ENCODE assay signal across 1 cellular context in the genomic region with DNA sequence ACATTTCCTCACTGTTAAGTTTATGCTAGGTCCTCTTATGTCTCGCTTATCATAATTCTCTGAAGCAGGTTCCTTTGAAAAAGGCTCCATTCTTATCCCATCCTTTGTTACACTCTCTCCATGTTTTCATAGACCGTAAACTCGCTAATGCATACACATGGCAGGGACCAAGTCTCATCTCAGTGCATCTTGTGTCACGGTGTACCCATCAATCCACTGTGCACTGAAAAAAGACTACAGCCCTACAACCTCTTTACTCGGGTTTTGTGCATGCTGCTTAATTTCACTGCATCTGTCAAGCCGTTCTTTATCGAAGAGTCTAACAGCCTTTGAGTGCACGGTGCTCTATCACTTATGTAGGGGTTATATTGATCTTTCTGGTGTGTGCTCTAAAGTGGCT.
TF ChIP-seq lines count a peak whose summit lies in the region.

No MANE protein-coding gene starts in this region.

TF ChIP-seq in IMR-90, 13 proteins besides CTCF, POLR2A, EP300 and RAD21:
- TF ChIP-seq, protein P1, sequence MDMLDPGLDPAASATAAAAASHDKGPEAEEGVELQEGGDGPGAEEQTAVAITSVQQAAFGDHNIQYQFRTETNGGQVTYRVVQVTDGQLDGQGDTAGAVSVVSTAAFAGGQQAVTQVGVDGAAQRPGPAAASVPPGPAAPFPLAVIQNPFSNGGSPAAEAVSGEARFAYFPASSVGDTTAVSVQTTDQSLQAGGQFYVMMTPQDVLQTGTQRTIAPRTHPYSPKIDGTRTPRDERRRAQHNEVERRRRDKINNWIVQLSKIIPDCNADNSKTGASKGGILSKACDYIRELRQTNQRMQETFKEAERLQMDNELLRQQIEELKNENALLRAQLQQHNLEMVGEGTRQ (IDR thresholded peaks at IDR 0.05; ENCODE audit: low read depth, low read length), result no peak
- TF ChIP-seq NFE2L2 (IDR thresholded peaks at IDR 0.05; ENCODE audit: low read depth, low read length) (no peak), RFX5 (IDR thresholded peaks at IDR 0.05; ENCODE audit: low read depth, low read length) (no peak), CEBPB (IDR thresholded peaks at IDR 0.05; ENCODE audit: low read depth, low read length) (no peak), FOS (IDR thresholded peaks at IDR 0.05; ENCODE audit: low read depth, low read length) (no peak), MAFK (IDR thresholded peaks at IDR 0.05; ENCODE audit: low read depth, low read length) (no peak), BHLHE40 (IDR thresholded peaks at IDR 0.05; ENCODE audit: low read depth, low read length) (no peak), MXI1 (IDR thresholded peaks at IDR 0.05; ENCODE audit: borderline replicate concordance, low read depth, low read length) (no peak), SMC3 (IDR thresholded peaks at IDR 0.05; ENCODE audit: low read depth, low read length) (no peak), RCOR1 (IDR thresholded peaks at IDR 0.05; ENCODE audit: insufficient replicate concordance, low read length) (no peak), CHD1 (IDR thresholded peaks at IDR 0.05; ENCODE audit: low read depth, low read length) (no peak), MAZ (IDR thresholded peaks at IDR 0.05; ENCODE audit: borderline replicate concordance, low read depth, low read length) (no peak)
- TF ChIP-seq, protein P2, sequence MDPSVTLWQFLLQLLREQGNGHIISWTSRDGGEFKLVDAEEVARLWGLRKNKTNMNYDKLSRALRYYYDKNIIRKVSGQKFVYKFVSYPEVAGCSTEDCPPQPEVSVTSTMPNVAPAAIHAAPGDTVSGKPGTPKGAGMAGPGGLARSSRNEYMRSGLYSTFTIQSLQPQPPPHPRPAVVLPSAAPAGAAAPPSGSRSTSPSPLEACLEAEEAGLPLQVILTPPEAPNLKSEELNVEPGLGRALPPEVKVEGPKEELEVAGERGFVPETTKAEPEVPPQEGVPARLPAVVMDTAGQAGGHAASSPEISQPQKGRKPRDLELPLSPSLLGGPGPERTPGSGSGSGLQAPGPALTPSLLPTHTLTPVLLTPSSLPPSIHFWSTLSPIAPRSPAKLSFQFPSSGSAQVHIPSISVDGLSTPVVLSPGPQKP (IDR thresholded peaks at IDR 0.05; ENCODE audit: borderline replicate concordance, low read depth, low read length), result no peak
